Comparison of ENCODE assay signal across 35 cellular contexts in the genomic region with DNA sequence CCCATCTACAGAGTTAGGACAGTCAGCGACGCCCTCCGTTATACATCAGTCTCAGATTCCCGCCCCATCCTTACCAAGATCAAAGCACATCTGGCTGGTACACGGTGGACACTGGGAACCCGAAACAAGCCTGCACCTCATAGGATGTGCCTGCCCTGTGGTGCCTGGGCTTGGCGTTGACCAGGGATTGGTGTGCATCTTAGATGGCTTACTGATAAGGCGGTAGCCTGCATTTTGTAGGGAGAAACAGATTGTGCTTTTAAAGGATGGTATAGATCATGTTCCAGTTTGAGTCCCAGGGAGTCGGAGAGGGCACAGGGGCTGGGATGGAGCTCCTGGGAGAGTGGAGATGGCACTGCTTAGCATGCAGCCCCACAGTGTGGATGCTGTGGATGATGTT.
"Had no signal": no experiment of that assay in that cellular context is flagged by ENCODE, and none has a peak within 500 bp of the region (broad histone marks: within the 10 kb centered on the region; RNA-seq: fewer than 3 reads in every experiment).

No MANE protein-coding gene starts in this region.

- FAIRE-seq: bronchial epithelial cell, TTC549 had no signal

- H3K27ac Mint-ChIP-seq: activated B cell treated with CpG ODN at 0.5 μM for 24 hours; activated CD4-positive, alpha-beta memory T cell treated with anti-CD3 and anti-CD28 coated beads for 36 hours; activated CD8-positive, alpha-beta T cell treated with anti-CD3 and anti-CD28 coated beads for 36 hours; activated naive CD4-positive, alpha-beta T cell treated with anti-CD3 and anti-CD28 coated beads, Interleukin-2, amount 10 ng/mL, durations not matched to agents 7 days and 5 days; activated naive CD4-positive, alpha-beta T cell treated with anti-CD3 and anti-CD28 coated beads, Interleukin-2, amount 50 U/mL, for 24 hours; activated naive CD8-positive, alpha-beta T cell; activated naive CD8-positive, alpha-beta T cell treated with anti-CD3 and anti-CD28 coated beads, Interleukin-2, amount 10 ng/mL, durations not matched to agents 7 days and 5 days; activated naive CD8-positive, alpha-beta T cell treated with anti-CD3 and anti-CD28 coated beads, Interleukin-2, amount 50 U/mL, for 24 hours; activated T-cell treated with anti-CD3 and anti-CD28 coated beads, Interleukin-2, amount 50 U/mL, for 24 hours; activated T-helper 2 cell treated with anti-CD3 and anti-CD28 coated beads, Interferon-gamma antibody, Interleukin-2, Interleukin-4, amounts not matched to agents 10 μg/mL and 5 μg/mL and 100 μg/mL, durations not matched to agents 14 hours and 24 hours and 36 hours; T-helper 1 cell treated with Interleukin-12 subunit alpha and Interleukin-12 subunit beta and Interleukin-4 antibody, amounts not matched to agents 30 μg/mL and 1 μg/mL, for 36 hours; T-helper 2 cell treated with Interferon-gamma antibody and Interleukin-4, amounts not matched to agents 5 μg/mL and 100 μg/mL, for 36 hours had no signal

- H3K27me3 Mint-ChIP-seq: activated B cell treated with CpG ODN at 0.5 μM for 24 hours; activated CD4-positive, alpha-beta memory T cell treated with anti-CD3 and anti-CD28 coated beads for 36 hours; activated CD8-positive, alpha-beta T cell treated with anti-CD3 and anti-CD28 coated beads for 36 hours; activated naive CD4-positive, alpha-beta T cell treated with anti-CD3 and anti-CD28 coated beads, Interleukin-2, amount 50 U/mL, for 24 hours; activated naive CD8-positive, alpha-beta T cell; activated naive CD8-positive, alpha-beta T cell treated with anti-CD3 and anti-CD28 coated beads, Interleukin-2, amount 50 U/mL, for 24 hours; activated T-cell treated with anti-CD3 and anti-CD28 coated beads, Interleukin-2, amount 50 U/mL, for 24 hours; central memory CD8-positive, alpha-beta T cell had no signal

- H3K4me1 ChIP-seq: ascending aorta had no signal

- H3K27ac ChIP-seq: ascending aorta, cardiac muscle cell, VCaP had no signal

- H3K36me3 ChIP-seq: ascending aorta, cardiac muscle cell had no signal

- H3K36me3 Mint-ChIP-seq: activated CD4-positive, alpha-beta memory T cell treated with anti-CD3 and anti-CD28 coated beads for 36 hours; activated naive CD4-positive, alpha-beta T cell treated with anti-CD3 and anti-CD28 coated beads, Interleukin-2, amount 10 ng/mL, durations not matched to agents 7 days and 5 days; activated naive CD4-positive, alpha-beta T cell treated with anti-CD3 and anti-CD28 coated beads, Interleukin-2, amount 50 U/mL, for 24 hours; activated naive CD8-positive, alpha-beta T cell; activated naive CD8-positive, alpha-beta T cell treated with anti-CD3 and anti-CD28 coated beads, Interleukin-2, amount 10 ng/mL, durations not matched to agents 7 days and 5 days; brain had no signal

- H3K4me1 Mint-ChIP-seq: activated B cell treated with CpG ODN at 0.5 μM for 24 hours; activated naive CD4-positive, alpha-beta T cell treated with anti-CD3 and anti-CD28 coated beads, Interleukin-2, amount 10 ng/mL, durations not matched to agents 7 days and 5 days; activated naive CD4-positive, alpha-beta T cell treated with anti-CD3 and anti-CD28 coated beads, Interleukin-2, amount 50 U/mL, for 24 hours; activated naive CD8-positive, alpha-beta T cell treated with anti-CD3 and anti-CD28 coated beads, Interleukin-2, amount 10 ng/mL, durations not matched to agents 7 days and 5 days; activated naive CD8-positive, alpha-beta T cell treated with anti-CD3 and anti-CD28 coated beads, Interleukin-2, amount 50 U/mL, for 24 hours; brain; central memory CD8-positive, alpha-beta T cell had no signal

- H3K9me3 ChIP-seq: ascending aorta had no signal

- DNase-seq: activated B cell treated with CpG ODN at 0.5 μM for 24 hours; activated CD4-positive, alpha-beta memory T cell treated with anti-CD3 and anti-CD28 coated beads for 36 hours; activated CD4-positive, alpha-beta T cell treated with anti-CD3 and anti-CD28 coated beads for 4 hours; activated CD4-positive, alpha-beta T cell treated with anti-CD3 and anti-CD28 coated beads, Interleukin-2, amount 50 U/mL, for 1 hour; activated CD4-positive, alpha-beta T cell treated with anti-CD3 and anti-CD28 coated beads, Interleukin-2, amount 50 U/mL, for 4 hours; activated CD4-positive, CD25-positive, alpha-beta regulatory T cell treated with anti-CD3 and anti-CD28 coated beads, Interleukin-2, amount 50 U/mL, for 72 hours; activated CD8-positive, alpha-beta memory T cell treated with anti-CD3 and anti-CD28 coated beads, Interleukin-2, amount 50 U/mL, for 48 hours; activated CD8-positive, alpha-beta T cell treated with anti-CD3 and anti-CD28 coated beads for 36 hours; activated effector memory CD4-positive, alpha-beta T cell treated with Interleukin-2 at 50 U/mL for 16 hours; activated gamma-delta T cell; activated naive CD4-positive, alpha-beta T cell treated with anti-CD3 and anti-CD28 coated beads, Interleukin-2, amount 10 ng/mL, durations not matched to agents 7 days and 5 days; activated naive CD4-positive, alpha-beta T cell treated with Interleukin-2 at 50 U/mL for 16 hours; activated naive CD8-positive, alpha-beta T cell treated with anti-CD3 and anti-CD28 coated beads, Interleukin-2, amount 10 ng/mL, durations not matched to agents 7 days and 5 days; activated naive CD8-positive, alpha-beta T cell treated with anti-CD3 and anti-CD28 coated beads, Interleukin-2, amount 50 U/mL, for 24 hours; activated T-cell treated with anti-CD3 and anti-CD28 coated beads, Interleukin-2, amount 50 U/mL, for 24 hours; activated T-cell treated with anti-CD3 and anti-CD28 coated beads, Interleukin-2, amount 50 U/mL, for 48 hours; amygdala; anterior cingulate cortex; caudate nucleus; cerebellar nuclear complex; T-helper 1 cell; T-helper 2 cell; T-helper 9 cell had no signal

- H3K4me3 Mint-ChIP-seq: activated B cell treated with CpG ODN at 0.5 μM for 24 hours; activated CD4-positive, alpha-beta memory T cell treated with anti-CD3 and anti-CD28 coated beads for 36 hours; activated CD8-positive, alpha-beta T cell treated with anti-CD3 and anti-CD28 coated beads for 36 hours; activated naive CD4-positive, alpha-beta T cell treated with anti-CD3 and anti-CD28 coated beads, Interleukin-2, amount 10 ng/mL, durations not matched to agents 7 days and 5 days; activated naive CD4-positive, alpha-beta T cell treated with anti-CD3 and anti-CD28 coated beads, Interleukin-2, amount 50 U/mL, for 24 hours; activated naive CD8-positive, alpha-beta T cell; activated naive CD8-positive, alpha-beta T cell treated with anti-CD3 and anti-CD28 coated beads, Interleukin-2, amount 10 ng/mL, durations not matched to agents 7 days and 5 days; activated naive CD8-positive, alpha-beta T cell treated with anti-CD3 and anti-CD28 coated beads, Interleukin-2, amount 50 U/mL, for 24 hours; activated T-cell treated with anti-CD3 and anti-CD28 coated beads, Interleukin-2, amount 50 U/mL, for 24 hours; brain; central memory CD8-positive, alpha-beta T cell; T-helper 1 cell treated with Interleukin-12 subunit alpha and Interleukin-12 subunit beta and Interleukin-4 antibody, amounts not matched to agents 30 μg/mL and 1 μg/mL, for 36 hours; T-helper 2 cell treated with Interferon-gamma antibody and Interleukin-4, amounts not matched to agents 5 μg/mL and 100 μg/mL, for 36 hours had no signal

- H3K9me3 Mint-ChIP-seq: activated B cell treated with CpG ODN at 0.5 μM for 24 hours; activated CD4-positive, alpha-beta memory T cell treated with anti-CD3 and anti-CD28 coated beads for 36 hours; activated CD8-positive, alpha-beta T cell treated with anti-CD3 and anti-CD28 coated beads for 36 hours; activated naive CD4-positive, alpha-beta T cell treated with anti-CD3 and anti-CD28 coated beads, Interleukin-2, amount 10 ng/mL, durations not matched to agents 7 days and 5 days; activated naive CD4-positive, alpha-beta T cell treated with anti-CD3 and anti-CD28 coated beads, Interleukin-2, amount 50 U/mL, for 24 hours; activated naive CD8-positive, alpha-beta T cell treated with anti-CD3 and anti-CD28 coated beads, Interleukin-2, amount 10 ng/mL, durations not matched to agents 7 days and 5 days; activated naive CD8-positive, alpha-beta T cell treated with anti-CD3 and anti-CD28 coated beads, Interleukin-2, amount 50 U/mL, for 24 hours; activated T-cell treated with anti-CD3 and anti-CD28 coated beads, Interleukin-2, amount 50 U/mL, for 24 hours; activated T-helper 2 cell treated with anti-CD3 and anti-CD28 coated beads, Interferon-gamma antibody, Interleukin-2, Interleukin-4, amounts not matched to agents 10 μg/mL and 5 μg/mL and 100 μg/mL, durations not matched to agents 14 hours and 24 hours and 36 hours; brain; central memory CD8-positive, alpha-beta T cell; T-helper 1 cell treated with Interleukin-12 subunit alpha and Interleukin-12 subunit beta and Interleukin-4 antibody, amounts not matched to agents 30 μg/mL and 1 μg/mL, for 36 hours; T-helper 2 cell treated with Interferon-gamma antibody and Interleukin-4, amounts not matched to agents 5 μg/mL and 100 μg/mL, for 36 hours had no signal

- ATAC-seq: activated CD8-positive, alpha-beta T cell treated with anti-CD3 and anti-CD28 coated beads for 36 hours; activated naive CD8-positive, alpha-beta T cell treated with anti-CD3 and anti-CD28 coated beads, Interleukin-2, amount 50 U/mL, for 24 hours had no signal

- H3K27me3 ChIP-seq: ascending aorta, cardiac muscle cell had no signal

- H3K4me3 ChIP-seq: ascending aorta, cardiac muscle cell had no signal
